ENCODE assay signal across 19 cellular contexts in the genomic region with DNA sequence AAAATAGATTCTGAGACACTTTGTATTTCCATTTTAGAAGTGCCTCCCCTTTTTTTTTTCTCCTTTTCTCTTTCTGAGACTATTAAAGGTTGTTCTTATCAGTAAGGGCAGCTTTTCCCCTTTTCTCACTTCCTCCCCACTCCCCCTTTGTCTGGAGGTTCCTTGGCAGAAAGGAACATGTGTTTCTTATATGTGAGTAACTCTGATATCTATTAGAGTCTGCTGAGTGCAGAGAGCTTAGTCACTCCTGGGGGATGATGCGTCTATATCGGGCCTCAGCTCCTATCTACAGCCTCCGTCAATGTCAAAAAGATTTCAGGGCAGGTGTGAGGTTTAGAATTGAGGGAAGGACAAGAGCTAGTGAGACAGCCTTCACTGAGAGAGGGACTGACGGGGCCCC.
A peak's percentile ranks its signal among the peaks of the same experiment; 100 is the strongest.
DNase-seq lines count a peak whose midpoint lies in the region; ATAC-seq, FAIRE-seq and TF ChIP-seq lines count a peak whose summit lies in the region.
"Had no signal": no experiment of that assay in that cellular context is flagged by ENCODE, and none has a peak within 500 bp of the region (broad histone marks: within the 10 kb centered on the region; RNA-seq: fewer than 3 reads in every experiment).

No MANE protein-coding gene starts in this region.

- TF ChIP-seq CTCF in fibroblast of pulmonary artery (IDR thresholded peaks at IDR 0.05; ENCODE audit: low read length, missing control alignments) (no peak), smooth muscle cell (IDR thresholded peaks at IDR 0.05; ENCODE audit: borderline replicate concordance, insufficient read depth, poor library complexity, severe bottlenecking) (no peak), MM.1S (IDR thresholded peaks at IDR 0.05; ENCODE audit: low read length) (no peak)

- H3K4me1 ChIP-seq in smooth muscle cell (ENCODE audit: low read depth) (peaks cover 12% of the 10 kb centered on the region), MM.1S (ENCODE audit: low read length) (no peaks in the 10 kb centered on the region)
- H3K4me1 ChIP-seq: ascending aorta, colonic mucosa, heart right ventricle had no signal

- no peak for FAIRE-seq in frontal cortex (lab: Jason Lieb, UNC)
- FAIRE-seq: HepG2, RCC 7860 had no signal

- H3K4me3 ChIP-seq in fibroblast of pulmonary artery (replicated peaks; ENCODE audit: low read depth, low read length) (no peak overlapping the region), smooth muscle cell (no peak overlapping the region), MM.1S (ENCODE audit: low read length) (no peak overlapping the region)
- H3K4me3 ChIP-seq: ascending aorta, colonic mucosa, GM23338, heart right ventricle, thoracic aorta had no signal

- H2AFZ ChIP-seq in smooth muscle cell (ENCODE audit: low read depth) (no peak overlapping the region), MM.1S (ENCODE audit: low read length) (no peak overlapping the region)
- H2AFZ ChIP-seq: GM23338 had no signal

- H4K20me1 ChIP-seq in smooth muscle cell (ENCODE audit: low read depth) (no peaks in the 10 kb centered on the region), MM.1S (ENCODE audit: insufficient read depth, low read length) (no peaks in the 10 kb centered on the region)

- H3K79me2 ChIP-seq in smooth muscle cell (ENCODE audit: low read depth) = no peaks in the 10 kb centered on the region
- H3K79me2 ChIP-seq in MM.1S (ENCODE audit: low read length) = no peaks in the 10 kb centered on the region

- H3K9me2 ChIP-seq in MM.1S (replicated peaks; ENCODE audit: insufficient read depth, low read length) = no peaks in the 10 kb centered on the region

- H3K9ac ChIP-seq in smooth muscle cell (ENCODE audit: low read depth) (no peak overlapping the region), MM.1S (ENCODE audit: low read length) (no peak overlapping the region)

- H3K27me3 ChIP-seq in smooth muscle cell (ENCODE audit: low read depth) = no peaks in the 10 kb centered on the region
- no peaks in the 10 kb centered on the region for H3K27me3 ChIP-seq in MM.1S (replicated peaks; ENCODE audit: insufficient read depth, low read length)
- H3K27me3 ChIP-seq: ascending aorta, colonic mucosa had no signal

- H3K9me3 ChIP-seq in smooth muscle cell (replicated peaks; ENCODE audit: low read depth) (no peaks in the 10 kb centered on the region), MM.1S (replicated peaks; ENCODE audit: insufficient read depth, low read length) (no peaks in the 10 kb centered on the region)
- H3K9me3 ChIP-seq: ascending aorta, colonic mucosa, heart right ventricle, thoracic aorta had no signal

- ATAC-seq in GM21526 (IDR thresholded peaks at IDR 0.05; ENCODE audit: low FRiP score, unreplicated experiment) = no peak
- ATAC-seq: GM23338, heart right ventricle, HepG2 had no signal

- no peaks in the 10 kb centered on the region for H3K36me3 ChIP-seq in smooth muscle cell (ENCODE audit: low read depth)
- no peaks in the 10 kb centered on the region for H3K36me3 ChIP-seq in MM.1S (replicated peaks; ENCODE audit: insufficient read depth, low read length)
- H3K36me3 ChIP-seq: ascending aorta, colonic mucosa, heart right ventricle, thoracic aorta had no signal

- peak overlapping the region; percentile 4 for H3K4me2 ChIP-seq in smooth muscle cell
- H3K4me2 ChIP-seq in MM.1S (ENCODE audit: low read depth, low read length) = no peak overlapping the region

- H3F3A ChIP-seq in smooth muscle cell (ENCODE audit: low read depth) = peaks cover 4% of the 10 kb centered on the region
- H3F3A ChIP-seq in MM.1S (ENCODE audit: insufficient read depth, low read length) = no peaks in the 10 kb centered on the region

- WGBS in smooth muscle cell (ENCODE audit: low lambda C conversion rate) = 45% methylated on average over 4 of the region's 4 CpGs

- H3K27ac ChIP-seq in smooth muscle cell (ENCODE audit: low read depth) (peak overlapping the region; percentile 42), MM.1S (ENCODE audit: low read length) (no peak overlapping the region)
- H3K27ac ChIP-seq: ascending aorta, colonic mucosa, epithelial cell of prostate, heart right ventricle, thoracic aorta had no signal

- DNase-seq in HCEC 1CT = peak; percentile 37
- peak; percentile 24 for DNase-seq in amniotic epithelial cell (ENCODE audit: low read depth)
- peak; percentile 79 for DNase-seq in fibroblast of pulmonary artery (ENCODE audit: low read depth)
- no peak for DNase-seq in smooth muscle cell (lab: John Stamatoyannopoulos, UW; ENCODE audit: unreplicated experiment)
- no peak for DNase-seq in MM.1S
- DNase-seq in frontal cortex (ENCODE audit: low spot score in 2 of 2) = no peak
- DNase-seq: activated gamma-delta T cell treated with Interleukin-2 at 50 U/mL for 16 hours, C1 segment of cervical spinal cord, colonic mucosa, heart right ventricle, NCI-H1694, nephron progenitor cell had no signal

Comparison
In these comparisons a context has a peak if more than half of its experiments do, and no peak if none do; other contexts are left out.
1. DNase-seq: peak in HCEC 1CT (single experiment), amniotic epithelial cell (single experiment) and fibroblast of pulmonary artery (single experiment); none in smooth muscle cell (single experiment), MM.1S (single experiment) and frontal cortex (0 of 2).